In genomic region chr10:70699659-70700174, GRCh38 we compare ENCODE assay signal across 18 cellular contexts. TPM values are rescaled to one million over a fixed set of nuclear protein-coding genes. Genes with fewer than 3 reads are reported as not detected.
DNase-seq lines count a peak whose midpoint lies in the region; ATAC-seq, FAIRE-seq and TF ChIP-seq lines count a peak whose summit lies in the region.
"Had no signal": no experiment of that assay in that cellular context is flagged by ENCODE, and none has a peak within 500 bp of the region (broad histone marks: within the 10 kb centered on the region; RNA-seq: fewer than 3 reads in every experiment).

No MANE protein-coding gene starts in this region.

- no peaks in the 10 kb centered on the region for H3K4me1 ChIP-seq in right atrium auricular region
- H3K4me1 ChIP-seq: parathyroid adenoma had no signal

- no peak for ATAC-seq in GM21515 (IDR thresholded peaks at IDR 0.05; ENCODE audit: unreplicated experiment)
- ATAC-seq: activated CD8-positive, alpha-beta T cell treated with anti-CD3 and anti-CD28 coated beads for 36 hours had no signal

- H3K27ac ChIP-seq in RWPE1 (peak overlapping the region; percentile 10; the same call in 1 of the 2 replicates), coronary artery (no peak overlapping the region), right atrium auricular region (no peak overlapping the region)
- H3K27ac ChIP-seq: parathyroid adenoma had no signal

- H3K4me3 ChIP-seq in coronary artery (no peak overlapping the region), right atrium auricular region (no peak overlapping the region)

- H3K36me3 ChIP-seq in right atrium auricular region, result no peaks in the 10 kb centered on the region

- TF ChIP-seq CTCF in RWPE1 (conservative IDR thresholded peaks at IDR 0.05; ENCODE audit: low read depth) (no peak), coronary artery (IDR thresholded peaks at IDR 0.05) (no peak), right atrium auricular region (IDR thresholded peaks at IDR 0.05) (no peak)

- no peaks in the 10 kb centered on the region for H3K27me3 ChIP-seq in right atrium auricular region

- DNase-seq in AG08395 (ENCODE audit: low spot score) (peak; percentile 46), H54 (ENCODE audit: insufficient read length, low spot score) (peak; percentile 31), RWPE1 (ENCODE audit: low spot score) (peak; percentile 45), kidney glomerular epithelial cell (lab: John Stamatoyannopoulos, UW) (peak; percentile 13), coronary artery (ENCODE audit: low spot score) (no peak), right atrium auricular region (ENCODE audit: low spot score) (no peak), RCC 7860 (ENCODE audit: low spot score) (no peak)
- DNase-seq: ACHN; activated CD8-positive, alpha-beta T cell treated with anti-CD3 and anti-CD28 coated beads for 36 hours; activated effector memory CD4-positive, alpha-beta T cell treated with Interleukin-2 at 50 U/mL for 16 hours; aorta; midbrain; NCI-H1436; NCI-H748 treated with DMSO at 0.1 percent for 48 hours; Right ventricle myocardium superior; stimulated activated CD4-positive, alpha-beta T cell treated with anti-CD3 and anti-CD28 coated beads, Interleukin-12 subunit alpha, Interleukin-12 subunit beta, amount 100 ng/mL, for 4 hours had no signal

- CTCF ChIA-PET in RWPE1 (lab: Yijun Ruan, JAX), result interaction anchor here (0.6 to 0.7 kb wide), 2 partner anchors 15 to 18 kb away, joined by 3 to 4 read pairs; no protein-coding TSS in a partner anchor

- no peak for TF ChIP-seq POLR2A in H54 (IDR thresholded peaks at IDR 0.05; ENCODE audit: low read depth, low read length)

- POLR2A ChIA-PET in RWPE1 (lab: Yijun Ruan, JAX; ENCODE audit: low non-redundant PET), result no interaction called here

- no peak for FAIRE-seq in H54 (lab: Jason Lieb, UNC)
- no peak for FAIRE-seq in RCC 7860 (lab: Jason Lieb, UNC)

- no peaks in the 10 kb centered on the region for H3K9me3 ChIP-seq in right atrium auricular region

RNA-seq across cellular contexts. Expression of gene ADAMTS14, which starts 27.4 kb away (rescaled TPM):
- not detected for total RNA-seq in right atrium auricular region

Comparison
In these comparisons a context has a peak if more than half of its experiments do, and no peak if none do; other contexts are left out.
1. DNase-seq: peak in AG08395 (single experiment), H54 (single experiment), RWPE1 (single experiment) and kidney glomerular epithelial cell (single experiment); none in coronary artery (single experiment), right atrium auricular region (single experiment) and RCC 7860 (single experiment).